9 cellular contexts compared by ENCODE assay signal in the genomic region with DNA sequence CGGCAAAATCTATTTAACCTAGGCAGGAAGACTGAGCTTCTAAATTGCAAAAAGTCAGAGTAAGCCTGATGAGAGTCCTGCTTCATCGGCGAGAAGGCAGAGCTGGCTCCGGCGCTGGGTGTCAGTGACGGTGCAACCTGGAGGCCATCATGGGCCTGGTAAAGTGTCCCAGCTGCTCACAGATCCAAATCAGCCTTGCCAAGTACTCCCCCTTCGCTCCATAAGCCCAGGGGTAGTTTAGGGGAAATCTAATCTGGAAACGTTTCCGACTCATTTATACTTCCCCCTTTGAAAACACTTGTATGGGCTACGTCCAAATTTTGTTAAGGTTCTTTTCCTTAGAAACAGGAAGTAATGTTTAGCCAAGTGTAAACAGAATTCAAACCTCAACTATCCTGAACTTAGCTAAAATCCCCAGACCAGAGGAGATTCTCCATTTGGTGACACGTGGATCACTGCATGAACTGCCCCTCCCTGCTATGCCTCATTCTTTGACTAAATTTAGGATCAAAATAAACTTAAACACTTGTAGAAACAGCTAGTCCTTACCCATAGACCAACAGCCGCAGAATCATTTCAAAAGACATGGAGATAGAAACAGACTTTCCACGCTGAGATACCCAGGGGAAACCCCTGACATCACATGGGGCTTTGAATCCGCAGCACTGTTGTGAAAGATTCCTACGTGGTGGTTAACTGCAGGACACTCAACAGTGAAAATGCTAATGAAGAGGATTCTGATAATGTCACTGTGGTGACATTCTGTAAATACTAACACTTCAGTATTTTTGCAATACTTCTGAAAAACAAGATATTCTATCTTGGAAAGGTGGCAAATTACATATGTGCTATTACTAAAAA.
DNase-seq lines count a peak whose midpoint lies in the region; ATAC-seq and TF ChIP-seq lines count a peak whose summit lies in the region.
"Had no signal": no experiment of that assay in that cellular context is flagged by ENCODE, and none has a peak within 500 bp of the region (broad histone marks: within the 10 kb centered on the region; RNA-seq: fewer than 3 reads in every experiment).

No MANE protein-coding gene starts in this region.

- H3K9me3 ChIP-seq in lower lobe of right lung (no peaks in the 10 kb centered on the region), stomach smooth muscle (ENCODE audit: control insufficient read depth in 2 of 2, low read length in 2 of 2) (no peaks in the 10 kb centered on the region)

- H3K4me1 Mint-ChIP-seq in activated T-cell treated with anti-CD3 and anti-CD28 coated beads, Interleukin-2, amount 50 U/mL, for 72 hours (ENCODE audit: low read depth) = peaks cover 51% of the 10 kb centered on the region

- no peaks in the 10 kb centered on the region for H3K9me3 Mint-ChIP-seq in activated T-cell treated with anti-CD3 and anti-CD28 coated beads, Interleukin-2, amount 50 U/mL, for 72 hours
- H3K9me3 Mint-ChIP-seq: CD4-positive, CD25-positive, alpha-beta regulatory T cell had no signal

- DNase-seq in activated gamma-delta T cell treated with Interleukin-2 at 50 U/mL for 16 hours (peak; percentile 35), activated gamma-delta T cell (lab: John Stamatoyannopoulos, UW) (no peak), lower lobe of right lung (no peak), NCI-H2227 treated with DMSO at 0.1 percent for 48 hours (lab: John Stamatoyannopoulos, UW) (no peak), NCI-H1092 (lab: John Stamatoyannopoulos, UW) (no peak)
- peak; percentile 65 to 69 for DNase-seq in activated T-cell treated with anti-CD3 and anti-CD28 coated beads, Interleukin-2, amount 50 U/mL, for 72 hours

- H3K36me3 Mint-ChIP-seq in activated T-cell treated with anti-CD3 and anti-CD28 coated beads, Interleukin-2, amount 50 U/mL, for 72 hours (ENCODE audit: insufficient read depth in 2 of 2) = peaks cover 0 to 4% of the 10 kb centered on the region in 2 donors

- H3K36me3 ChIP-seq in lower lobe of right lung = peaks cover 43% of the 10 kb centered on the region
- peaks cover 41 to 48% of the 10 kb centered on the region in 2 donors for H3K36me3 ChIP-seq in stomach smooth muscle (ENCODE audit: control insufficient read depth in 2 of 2, insufficient read depth in 2 of 2, low read length in 2 of 2)

- H3K4me3 Mint-ChIP-seq in activated T-cell treated with anti-CD3 and anti-CD28 coated beads, Interleukin-2, amount 50 U/mL, for 72 hours = peak overlapping the region; percentile 72 to 88

- H3K9ac ChIP-seq in stomach smooth muscle (ENCODE audit: low read length in 2 of 2) = peak overlapping the region; percentile 49 to 55

- peak; percentile 79 for ATAC-seq in HG03442 (IDR thresholded peaks at IDR 0.05; ENCODE audit: unreplicated experiment)
- ATAC-seq in activated T-cell treated with anti-CD3 and anti-CD28 coated beads, Interleukin-2, amount 50 U/mL, for 72 hours (replicated peaks in 1 of 2) = peak; percentile 89 to 93
- peak; percentile 67 to 68 for ATAC-seq in lower lobe of right lung

- no peaks in the 10 kb centered on the region for H3K27me3 Mint-ChIP-seq in activated T-cell treated with anti-CD3 and anti-CD28 coated beads, Interleukin-2, amount 50 U/mL, for 72 hours (ENCODE audit: low read depth)
- H3K27me3 Mint-ChIP-seq: CD4-positive, CD25-positive, alpha-beta regulatory T cell had no signal

- H3K27ac ChIP-seq in lower lobe of right lung (peak overlapping the region; percentile 56), stomach smooth muscle (ENCODE audit: low read length) (peak overlapping the region; percentile 92)

- no peak overlapping the region for H3K4me3 ChIP-seq in lower lobe of right lung
- H3K4me3 ChIP-seq in stomach smooth muscle (ENCODE audit: low read length in 2 of 2) = peak overlapping the region; percentile 17 to 60

- intact Hi-C loops in lower lobe of right lung (cut with DNase I) = no loop called here

- H3K4me1 ChIP-seq in lower lobe of right lung = peaks cover 22% of the 10 kb centered on the region
- H3K4me1 ChIP-seq in stomach smooth muscle (ENCODE audit: control insufficient read depth, insufficient read depth, low read length) = peaks cover 24% of the 10 kb centered on the region

- TF ChIP-seq CTCF in lower lobe of right lung (IDR thresholded peaks at IDR 0.05) = no peak

- H3K27ac Mint-ChIP-seq in activated T-cell treated with anti-CD3 and anti-CD28 coated beads, Interleukin-2, amount 50 U/mL, for 72 hours = peak overlapping the region; percentile 93
- H3K27ac Mint-ChIP-seq: CD4-positive, CD25-positive, alpha-beta regulatory T cell had no signal

- H3K27me3 ChIP-seq in lower lobe of right lung (ENCODE audit: low read depth) = no peaks in the 10 kb centered on the region
- H3K27me3 ChIP-seq in stomach smooth muscle (ENCODE audit: control insufficient read depth in 1 of 2, insufficient read depth in 2 of 2, low read length in 2 of 2) = no peaks in the 10 kb centered on the region

Comparison
In these comparisons a context has a peak if more than half of its experiments do, and no peak if none do; other contexts are left out.
1. DNase-seq: peak in activated gamma-delta T cell treated with Interleukin-2 at 50 U/mL for 16 hours (single experiment) and activated T-cell treated with anti-CD3 and anti-CD28 coated beads, Interleukin-2, amount 50 U/mL, for 72 hours (2 of 2); none in activated gamma-delta T cell (single experiment), lower lobe of right lung (single experiment), NCI-H2227 treated with DMSO at 0.1 percent for 48 hours (single experiment) and NCI-H1092 (single experiment).
2. Peak in every context shown above with its lines, with median percentiles within 50 percentile points of each other: ATAC-seq.